ENCODE assay signal across 30 cellular contexts in genomic region chr12:2800046-2800570, GRCh38. TPM values are rescaled to one million over a fixed set of nuclear protein-coding genes. Genes with fewer than 3 reads are reported as not detected.
DNase-seq lines count a peak whose midpoint lies in the region; ATAC-seq, FAIRE-seq and TF ChIP-seq lines count a peak whose summit lies in the region.
"Had no signal": no experiment of that assay in that cellular context is flagged by ENCODE, and none has a peak within 500 bp of the region (broad histone marks: within the 10 kb centered on the region; RNA-seq: fewer than 3 reads in every experiment).

No MANE protein-coding gene starts in this region.

- H3K36me3 Mint-ChIP-seq in activated naive CD8-positive, alpha-beta T cell: peaks cover 13% of the 10 kb centered on the region
- peaks cover 84% of the 10 kb centered on the region for H3K36me3 Mint-ChIP-seq in activated naive CD8-positive, alpha-beta T cell treated with anti-CD3 and anti-CD28 coated beads, Interleukin-2, amount 50 U/mL, for 24 hours (ENCODE audit: low read depth)
- peaks cover 83% of the 10 kb centered on the region for H3K36me3 Mint-ChIP-seq in brain
- H3K36me3 Mint-ChIP-seq: IgD-negative memory B cell had no signal

- peak; percentile 57 for FAIRE-seq in keratinocyte (lab: Jason Lieb, UNC)
- FAIRE-seq: GM19239, islet of Langerhans had no signal

- H3K27me3 Mint-ChIP-seq in activated naive CD8-positive, alpha-beta T cell: no peaks in the 10 kb centered on the region
- H3K27me3 Mint-ChIP-seq in activated naive CD8-positive, alpha-beta T cell treated with anti-CD3 and anti-CD28 coated beads, Interleukin-2, amount 50 U/mL, for 24 hours: no peaks in the 10 kb centered on the region
- H3K27me3 Mint-ChIP-seq in brain: no peaks in the 10 kb centered on the region
- H3K27me3 Mint-ChIP-seq: activated CD4-positive, alpha-beta memory T cell treated with anti-CD3 and anti-CD28 coated beads, Interleukin-2, amount 10 ng/mL, durations not matched to agents 7 days and 5 days; IgD-negative memory B cell; naive B cell had no signal

- no peak for ATAC-seq in activated naive CD8-positive, alpha-beta T cell treated with anti-CD3 and anti-CD28 coated beads, Interleukin-2, amount 50 U/mL, for 24 hours
- no peak for ATAC-seq in HG03469 (IDR thresholded peaks at IDR 0.05; ENCODE audit: unreplicated experiment)
- ATAC-seq in HG03342 (IDR thresholded peaks at IDR 0.05; ENCODE audit: unreplicated experiment): no peak
- ATAC-seq: activated CD4-positive, CD25-positive, alpha-beta regulatory T cell treated with anti-CD3 and anti-CD28 coated beads, Interleukin-2, amount 50 U/mL, for 24 hours; left ventricle myocardium superior; psoas muscle had no signal

- peaks cover 34% of the 10 kb centered on the region for H3K79me2 ChIP-seq in keratinocyte (ENCODE audit: control insufficient read depth, insufficient read depth, low read length)

- no peak overlapping the region for H2AFZ ChIP-seq in keratinocyte (ENCODE audit: control insufficient read depth, low read length)

- no peak overlapping the region for H3K9ac ChIP-seq in keratinocyte (ENCODE audit: control insufficient read depth, extremely low read depth, insufficient read depth, low read length)

- no peaks in the 10 kb centered on the region for H3K9me1 ChIP-seq in keratinocyte (ENCODE audit: control insufficient read depth, extremely low read depth, insufficient read depth, low read length)

- peak overlapping the region; percentile 2 for H3K4me2 ChIP-seq in keratinocyte (ENCODE audit: control insufficient read depth, extremely low read depth, insufficient read depth, low read depth, low read length)

- H3K4me3 Mint-ChIP-seq in activated naive CD8-positive, alpha-beta T cell: no peak overlapping the region
- no peak overlapping the region for H3K4me3 Mint-ChIP-seq in activated naive CD8-positive, alpha-beta T cell treated with anti-CD3 and anti-CD28 coated beads, Interleukin-2, amount 50 U/mL, for 24 hours
- peak overlapping the region in 1 of 5 experiments; percentile 32 for H3K4me3 Mint-ChIP-seq in brain
- H3K4me3 Mint-ChIP-seq: activated CD4-positive, alpha-beta memory T cell treated with anti-CD3 and anti-CD28 coated beads, Interleukin-2, amount 10 ng/mL, durations not matched to agents 7 days and 5 days; CD14-positive monocyte; mesothelial cell of epicardium; type B pancreatic cell had no signal

- H3K27ac Mint-ChIP-seq in activated naive CD8-positive, alpha-beta T cell: peak overlapping the region; percentile 17
- H3K27ac Mint-ChIP-seq in activated naive CD8-positive, alpha-beta T cell treated with anti-CD3 and anti-CD28 coated beads, Interleukin-2, amount 50 U/mL, for 24 hours: no peak overlapping the region
- peak overlapping the region in 3 of 5 experiments; percentile 27 to 36 (median 31) for H3K27ac Mint-ChIP-seq in brain
- H3K27ac Mint-ChIP-seq: activated CD4-positive, alpha-beta memory T cell treated with anti-CD3 and anti-CD28 coated beads, Interleukin-2, amount 10 ng/mL, durations not matched to agents 7 days and 5 days; mesothelial cell of epicardium had no signal

- DNase-seq in activated naive CD8-positive, alpha-beta T cell treated with anti-CD3 and anti-CD28 coated beads, Interleukin-2, amount 50 U/mL, for 24 hours: no peak
- DNase-seq in keratinocyte (ENCODE audit: low read depth, low spot score): peak; percentile 44
- DNase-seq in retina: no peak
- DNase-seq: activated CD4-positive, alpha-beta memory T cell treated with anti-CD3 and anti-CD28 coated beads, Interleukin-2, amount 10 ng/mL, durations not matched to agents 7 days and 5 days; anterior cingulate cortex; dermis blood vessel endothelial cell; DMS79 treated with DMSO at 0.1 percent for 48 hours; GF-D8; H7; left ventricle myocardium superior; naive B cell; NCI-H1105; NCI-H2081; NCI-H345; NCI-H748 treated with DMSO at 0.1 percent for 48 hours; psoas muscle; SJCRH30; stimulated activated CD4-positive, alpha-beta T cell treated with anti-CD3 and anti-CD28 coated beads, Interleukin-4, amount 100 ng/mL, for 4 hours; stimulated activated naive CD4-positive, alpha-beta T cell treated with Interleukin-2 at 50 U/mL for 16 hours had no signal

- H3K4me1 Mint-ChIP-seq in activated naive CD8-positive, alpha-beta T cell (ENCODE audit: low read depth): peaks cover 25% of the 10 kb centered on the region
- H3K4me1 Mint-ChIP-seq in activated naive CD8-positive, alpha-beta T cell treated with anti-CD3 and anti-CD28 coated beads, Interleukin-2, amount 50 U/mL, for 24 hours: peaks cover 30% of the 10 kb centered on the region
- peaks cover 40% of the 10 kb centered on the region for H3K4me1 Mint-ChIP-seq in brain

- TF ChIP-seq CTCF in brain (conservative IDR thresholded peaks at IDR 0.05) (no peak), keratinocyte (optimal IDR thresholded peaks at IDR 0.05 in 1 of 3, IDR thresholded peaks at IDR 0.05 in 1 of 3, conservative IDR thresholded peaks at IDR 0.05 in 1 of 3; ENCODE audit: extremely low read depth in 1 of 3, insufficient read depth in 2 of 3, low read length in 3 of 3) (no peak)

- no peaks in the 10 kb centered on the region for H3K9me3 Mint-ChIP-seq in activated naive CD8-positive, alpha-beta T cell (ENCODE audit: low read depth)
- no peaks in the 10 kb centered on the region for H3K9me3 Mint-ChIP-seq in activated naive CD8-positive, alpha-beta T cell treated with anti-CD3 and anti-CD28 coated beads, Interleukin-2, amount 50 U/mL, for 24 hours
- H3K9me3 Mint-ChIP-seq in brain: peaks cover 0 to 7% (median 0%) of the 10 kb centered on the region in 5 experiments
- H3K9me3 Mint-ChIP-seq: activated CD4-positive, alpha-beta memory T cell treated with anti-CD3 and anti-CD28 coated beads, Interleukin-2, amount 10 ng/mL, durations not matched to agents 7 days and 5 days; CD14-positive monocyte; IgD-negative memory B cell; mesothelial cell of epicardium; naive B cell; type B pancreatic cell had no signal

- peaks cover 29% of the 10 kb centered on the region for H3K4me1 ChIP-seq in keratinocyte (ENCODE audit: control insufficient read depth, extremely low read depth, insufficient read depth, low read length)
- H3K4me1 ChIP-seq: SJCRH30 had no signal

- dilution Hi-C loops in keratinocyte (cut with MboI; ENCODE audit: extremely low pct_ligation_motif_present, low sequenced_read_pairs): no loop called here

- peak overlapping the region; percentile 24 for H3K27ac ChIP-seq in keratinocyte (ENCODE audit: control insufficient read depth, insufficient read depth, low read length)
- H3K27ac ChIP-seq: psoas muscle, SJCRH30 had no signal

- peaks cover 57 to 66% of the 10 kb centered on the region in 2 experiments for H3K36me3 ChIP-seq in keratinocyte (ENCODE audit: control insufficient read depth in 2 of 2, extremely low read depth in 1 of 2, insufficient read depth in 2 of 2, low read length in 2 of 2)

- no peak overlapping the region for H3K4me3 ChIP-seq in keratinocyte (ENCODE audit: control insufficient read depth in 2 of 3, extremely low read depth in 1 of 3, insufficient read depth in 2 of 3, low read depth in 1 of 3, low read length in 3 of 3)
- H3K4me3 ChIP-seq: psoas muscle, SJCRH30 had no signal

- no peaks in the 10 kb centered on the region for H3K9me3 ChIP-seq in keratinocyte (ENCODE audit: control insufficient read depth, low read depth, low read length)
- H3K9me3 ChIP-seq: psoas muscle, SJCRH30 had no signal

- H4K20me1 ChIP-seq in keratinocyte (ENCODE audit: control insufficient read depth, extremely low read depth, insufficient read depth, low read length): peaks cover 15% of the 10 kb centered on the region

- no peaks in the 10 kb centered on the region for H3K27me3 ChIP-seq in keratinocyte (ENCODE audit: control insufficient read depth, extremely low read depth, insufficient read depth, low read length)
- H3K27me3 ChIP-seq: SJCRH30 had no signal

RNA-seq across cellular contexts. Expression of gene FKBP4, which starts 5.3 kb away (rescaled TPM):
- polyA plus RNA-seq in brain (ENCODE audit: insufficient read depth, low read depth, low replicate concordance) (125 TPM), keratinocyte (60.7 to 81.3 TPM (median 80.8 TPM) in 3 replicates)
- polyA plus RNA-seq in keratinocyte (2011; ENCODE audit: low read depth): 84.6 TPM
- polyA plus RNA-seq in keratinocyte (2011; cell fraction: cytosol; rRNA removed): 76.1 and 82.0 TPM in 2 replicates
- 77.8 and 79.5 TPM in 2 replicates for polyA plus RNA-seq in keratinocyte (2011; cell fraction: nucleus; rRNA removed)
- polyA plus RNA-seq in keratinocyte (2012; ENCODE audit: low replicate concordance): 89.1 and 132 TPM in 2 replicates
- 52.4 to 79.8 TPM (median 61.8 TPM) in 3 replicates for polyA minus RNA-seq in keratinocyte
- 75.6 TPM for polyA minus RNA-seq in keratinocyte (2011; cell fraction: cytosol; rRNA and poly(A)+ RNA removed)
- 21.4 and 32.0 TPM in 2 replicates for polyA minus RNA-seq in keratinocyte (2011; cell fraction: nucleus; rRNA and poly(A)+ RNA removed)

RNA-seq across cellular contexts. Expression of gene ITFG2, which starts 12.4 kb away (rescaled TPM):
- polyA plus RNA-seq in brain (ENCODE audit: insufficient read depth, low read depth, low replicate concordance) (22.2 TPM), keratinocyte (9.5 to 17.5 TPM (median 13.0 TPM) in 3 replicates)
- polyA plus RNA-seq in keratinocyte (2011; ENCODE audit: low read depth): 8.5 TPM
- 6.2 and 8.4 TPM in 2 replicates for polyA plus RNA-seq in keratinocyte (2011; cell fraction: cytosol; rRNA removed)
- 35.0 and 39.7 TPM in 2 replicates for polyA plus RNA-seq in keratinocyte (2011; cell fraction: nucleus; rRNA removed)
- polyA plus RNA-seq in keratinocyte (2012; ENCODE audit: low replicate concordance): 8.9 and 19.5 TPM in 2 replicates
- 19.0 to 41.9 TPM (median 29.7 TPM) in 3 replicates for polyA minus RNA-seq in keratinocyte
- 8.1 TPM for polyA minus RNA-seq in keratinocyte (2011; cell fraction: cytosol; rRNA and poly(A)+ RNA removed)
- polyA minus RNA-seq in keratinocyte (2011; cell fraction: nucleus; rRNA and poly(A)+ RNA removed): 14.4 and 27.1 TPM in 2 replicates

RNA-seq across cellular contexts. Expression of gene NRIP2, which starts 34.7 kb away (rescaled TPM):
- 8.9 TPM for polyA plus RNA-seq in brain (ENCODE audit: insufficient read depth, low read depth, low replicate concordance)
- polyA plus RNA-seq in keratinocyte: not detected in 3 replicates
- polyA plus RNA-seq in keratinocyte (2011; ENCODE audit: low read depth): not detected
- not detected in 2 replicates for polyA plus RNA-seq in keratinocyte (2011; cell fraction: cytosol; rRNA removed)
- polyA plus RNA-seq in keratinocyte (2011; cell fraction: nucleus; rRNA removed): not detected in 2 replicates
- polyA plus RNA-seq in keratinocyte (2012; ENCODE audit: low replicate concordance): 0.28 TPM in 2 replicates
- polyA minus RNA-seq in keratinocyte: not detected in 3 replicates
- not detected for polyA minus RNA-seq in keratinocyte (2011; cell fraction: cytosol; rRNA and poly(A)+ RNA removed)
- polyA minus RNA-seq in keratinocyte (2011; cell fraction: nucleus; rRNA and poly(A)+ RNA removed): not detected in 2 replicates

RNA-seq across cellular contexts. Expression of gene TEX52, which starts 56.7 kb away (rescaled TPM):
- polyA plus RNA-seq in brain (ENCODE audit: insufficient read depth, low read depth, low replicate concordance): not detected
- polyA plus RNA-seq in keratinocyte: not detected in 3 replicates
- polyA plus RNA-seq in keratinocyte (2011; ENCODE audit: low read depth): not detected
- polyA plus RNA-seq in keratinocyte (2011; cell fraction: cytosol; rRNA removed): not detected in 2 replicates
- not detected in 2 replicates for polyA plus RNA-seq in keratinocyte (2011; cell fraction: nucleus; rRNA removed)
- 0.28 TPM in 1 of 2 replicates, not detected in the other for polyA plus RNA-seq in keratinocyte (2012; ENCODE audit: low replicate concordance)
- polyA minus RNA-seq in keratinocyte: not detected in 3 replicates
- not detected for polyA minus RNA-seq in keratinocyte (2011; cell fraction: cytosol; rRNA and poly(A)+ RNA removed)
- not detected in 2 replicates for polyA minus RNA-seq in keratinocyte (2011; cell fraction: nucleus; rRNA and poly(A)+ RNA removed)
- polyA plus RNA-seq: CD14-positive monocyte, IgD-negative memory B cell, psoas muscle had no signal
